ENCODE assay signal across 38 cellular contexts in genomic region chr18:57409650-57410049, GRCh38. TPM values are rescaled to one million over a fixed set of nuclear protein-coding genes. Genes with fewer than 3 reads are reported as not detected.
"Had no signal": no experiment of that assay in that cellular context is flagged by ENCODE, and none has a peak within 500 bp of the region (broad histone marks: within the 10 kb centered on the region; RNA-seq: fewer than 3 reads in every experiment).

No MANE protein-coding gene starts in this region.

- H3K4me3 ChIP-seq: MG63 had no signal

- H3K36me3 ChIP-seq: MG63 had no signal

- H3K9me3 ChIP-seq: MG63 had no signal

- DNase-seq: Karpas-422, Kasumi-1, MG63, MM.1S, NCI-H1048, NCI-H1092, NCI-H1092 treated with DMSO at 0.1 percent for 48 hours, NCI-H1105, NCI-H1105 treated with DMSO at 0.1 percent for 48 hours, NCI-H1417, NCI-H1417 treated with DMSO at 0.1 percent for 48 hours, NCI-H1436, NCI-H1436 treated with DMSO at 0.1 percent for 48 hours, NCI-H146, NCI-H1694, NCI-H1694 treated with DMSO at 0.1 percent for 48 hours, NCI-H187, NCI-H187 treated with DMSO at 0.1 percent for 48 hours, NCI-H1930, NCI-H2029, NCI-H2029 treated with DMSO at 0.1 percent for 48 hours, NCI-H2081, NCI-H2081 treated with DMSO at 0.1 percent for 48 hours, NCI-H2107, NCI-H2171, NCI-H2171 treated with DMSO at 0.1 percent for 48 hours, NCI-H2227 treated with DMSO at 0.1 percent for 48 hours, NCI-H226, NCI-H345, NCI-H446, NCI-H446 treated with DMSO at 0.1 percent for 48 hours, NCI-H510A, NCI-H510A treated with DMSO at 0.1 percent for 48 hours, NCI-H524 had no signal

- H3K27me3 ChIP-seq: MG63 had no signal

RNA-seq across cellular contexts. Expression of gene ST8SIA3, which starts 57.3 kb away (rescaled TPM):
- total RNA-seq: LHCN-M2, M059J, MCF 10A, NCI-H460 had no signal
